Comparison of ENCODE assay signal across 25 cellular contexts in genomic region chr7:43332193-43332796, GRCh38.
"Had no signal": no experiment of that assay in that cellular context is flagged by ENCODE, and none has a peak within 500 bp of the region (broad histone marks: within the 10 kb centered on the region; RNA-seq: fewer than 3 reads in every experiment).

No MANE protein-coding gene starts in this region.

- H3K27ac ChIP-seq: colonic mucosa, epithelial cell of prostate, esophagus squamous epithelium, gastrocnemius medialis, heart right ventricle, left lung, lower lobe of right lung had no signal

- ATAC-seq: effector memory CD8-positive, alpha-beta T cell; esophagus mucosa; gastrocnemius medialis; heart right ventricle; left cardiac atrium; left lung; left ventricle myocardium superior; lower lobe of right lung; mucosa of descending colon had no signal

- H3K36me3 ChIP-seq: colonic mucosa, esophagus squamous epithelium, gastrocnemius medialis, heart right ventricle, left lung, lower lobe of right lung had no signal

- H3K9me3 ChIP-seq: colonic mucosa, esophagus squamous epithelium, gastrocnemius medialis, heart right ventricle, left lung, lower lobe of right lung, mucosa of descending colon had no signal

- H3K4me1 ChIP-seq: colonic mucosa, gastrocnemius medialis, heart right ventricle, left lung, lower lobe of right lung had no signal

- H3K27me3 ChIP-seq: colonic mucosa, esophagus squamous epithelium, gastrocnemius medialis, left lung had no signal

- DNase-seq: colonic mucosa; cortex of kidney; effector CD8-positive, alpha-beta T cell; effector memory CD8-positive, alpha-beta T cell; endodermal cell; erythroblast; esophagus squamous epithelium; foreskin fibroblast; foreskin melanocyte; gastrocnemius medialis; glutamatergic neuron; head of caudate nucleus; heart right ventricle; hippocampal formation; left cardiac atrium; left lung; left ventricle myocardium superior; lower lobe of right lung; mesenchymal stem cell; mucosa of descending colon had no signal

- FAIRE-seq: endometrium, islet of Langerhans, keratinocyte had no signal

- H3K4me3 ChIP-seq: colonic mucosa, esophagus squamous epithelium, gastrocnemius medialis, heart right ventricle, left lung, lower lobe of right lung, mucosa of descending colon had no signal
